In the genomic region with DNA sequence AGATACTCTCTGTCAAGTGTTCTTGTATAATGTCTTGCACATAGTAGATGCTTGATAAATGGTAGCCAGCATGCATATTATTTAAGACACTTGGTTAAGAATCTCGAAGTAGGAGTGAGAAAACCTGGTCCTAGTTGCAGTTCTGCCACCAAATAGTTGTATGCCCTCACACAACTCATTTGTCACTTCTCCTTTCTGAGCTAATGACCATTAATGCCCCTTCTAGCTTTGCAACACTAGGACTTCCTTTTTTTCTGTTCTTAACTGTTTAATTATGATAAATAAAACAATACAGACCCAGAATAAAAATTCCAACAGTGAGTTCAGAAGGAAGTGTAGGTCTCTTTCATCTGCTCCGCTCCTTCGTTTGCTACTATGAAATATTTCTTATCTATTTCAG, we compare ENCODE assay signal across 21 cellular contexts.
"Had no signal": no experiment of that assay in that cellular context is flagged by ENCODE, and none has a peak within 500 bp of the region (broad histone marks: within the 10 kb centered on the region; RNA-seq: fewer than 3 reads in every experiment).

No MANE protein-coding gene starts in this region.

- H3K36me3 Mint-ChIP-seq: natural killer cell; stimulated activated naive B cell treated with anti-CD40 and anti-IgM and Interleukin-4, amounts not matched to agents 10 μg/mL and 1 μg/mL and 100 μg/mL, for 72 hours had no signal

- H3K9me3 Mint-ChIP-seq: natural killer cell; stimulated activated naive CD8-positive, alpha-beta T cell treated with anti-CD3 and anti-CD28 coated beads, Interleukin-15, Interleukin-2, amounts not matched to agents 100 ng/mL and 50 ng/mL, for 24 hours had no signal

- H3K4me1 Mint-ChIP-seq: natural killer cell; stimulated activated naive B cell treated with anti-CD40 and anti-IgM and Interleukin-4, amounts not matched to agents 10 μg/mL and 1 μg/mL and 100 μg/mL, for 72 hours had no signal

- DNase-seq: cortex of kidney; effector memory CD8-positive, alpha-beta T cell; erythroblast; esophagus squamous epithelium; foreskin melanocyte; hypothalamus; left ventricle myocardium superior; lower lobe of right lung; natural killer cell; occipital lobe; ovary; posterior cingulate gyrus; psoas muscle; right cardiac atrium; sigmoid colon; spleen; stimulated activated naive B cell treated with anti-CD40 and anti-IgM and Interleukin-4, amounts not matched to agents 10 μg/mL and 1 μg/mL and 100 μg/mL, for 72 hours; transverse colon; upper lobe of right lung; uterus had no signal

- H3K27me3 Mint-ChIP-seq: stimulated activated naive B cell treated with anti-CD40 and anti-IgM and Interleukin-4, amounts not matched to agents 10 μg/mL and 1 μg/mL and 100 μg/mL, for 72 hours had no signal

- H3K27ac Mint-ChIP-seq: effector memory CD8-positive, alpha-beta T cell; natural killer cell; stimulated activated naive B cell treated with anti-CD40 and anti-IgM and Interleukin-4, amounts not matched to agents 10 μg/mL and 1 μg/mL and 100 μg/mL, for 72 hours; stimulated activated naive CD8-positive, alpha-beta T cell treated with anti-CD3 and anti-CD28 coated beads, Interleukin-15, Interleukin-2, amounts not matched to agents 100 ng/mL and 50 ng/mL, for 24 hours had no signal

- H3K4me3 Mint-ChIP-seq: effector memory CD8-positive, alpha-beta T cell; natural killer cell; stimulated activated naive B cell treated with anti-CD40 and anti-IgM and Interleukin-4, amounts not matched to agents 10 μg/mL and 1 μg/mL and 100 μg/mL, for 72 hours; stimulated activated naive CD8-positive, alpha-beta T cell treated with anti-CD3 and anti-CD28 coated beads, Interleukin-15, Interleukin-2, amounts not matched to agents 100 ng/mL and 50 ng/mL, for 24 hours had no signal

- ATAC-seq: effector memory CD8-positive, alpha-beta T cell; left ventricle myocardium superior; lower lobe of right lung; natural killer cell; psoas muscle; right cardiac atrium; stimulated activated naive B cell treated with anti-CD40 and anti-IgM and Interleukin-4, amounts not matched to agents 10 μg/mL and 1 μg/mL and 100 μg/mL, for 72 hours; upper lobe of right lung had no signal
